ENCODE assay signal across 25 cellular contexts in genomic region chrX:122545778-122546177, GRCh38.
"Had no signal": no experiment of that assay in that cellular context is flagged by ENCODE, and none has a peak within 500 bp of the region (broad histone marks: within the 10 kb centered on the region; RNA-seq: fewer than 3 reads in every experiment).

No MANE protein-coding gene starts in this region.

- H3K4me3 Mint-ChIP-seq: dendritic cell treated with granulocyte-macrophage colony-stimulating factor and Interleukin-4, amounts not matched to agents 40 ng/mL and 50 ng/mL, for 4 days; effector memory CD8-positive, alpha-beta T cell; endodermal cell had no signal

- H3K36me3 ChIP-seq: colonic mucosa, esophagus muscularis mucosa, esophagus squamous epithelium, gastrocnemius medialis, gastroesophageal sphincter, heart left ventricle had no signal

- FAIRE-seq: frontal cortex had no signal

- H3K4me1 ChIP-seq: colonic mucosa, esophagus muscularis mucosa, esophagus squamous epithelium, foreskin keratinocyte, gastrocnemius medialis, gastroesophageal sphincter, heart left ventricle had no signal

- H3K27ac ChIP-seq: colonic mucosa, coronary artery, dorsolateral prefrontal cortex, epithelial cell of prostate, esophagus muscularis mucosa, esophagus squamous epithelium, foreskin keratinocyte, gastrocnemius medialis, gastroesophageal sphincter, heart left ventricle had no signal

- H3K4me3 ChIP-seq: colonic mucosa, coronary artery, dorsolateral prefrontal cortex, esophagus muscularis mucosa, esophagus squamous epithelium, gastrocnemius medialis, gastroesophageal sphincter, heart left ventricle had no signal

- H3K4me1 Mint-ChIP-seq: endodermal cell had no signal

- DNase-seq: colonic mucosa; cortex of kidney; dermis blood vessel endothelial cell; dorsolateral prefrontal cortex; effector CD4-positive, alpha-beta T cell; effector CD8-positive, alpha-beta T cell; effector memory CD4-positive, alpha-beta T cell; effector memory CD8-positive, alpha-beta T cell; endodermal cell; erythroblast; esophagus squamous epithelium; foreskin fibroblast; foreskin keratinocyte; foreskin melanocyte; gastrocnemius medialis; glutamatergic neuron; head of caudate nucleus; heart left ventricle had no signal

- H3K27ac Mint-ChIP-seq: dendritic cell treated with granulocyte-macrophage colony-stimulating factor and Interleukin-4, amounts not matched to agents 40 ng/mL and 50 ng/mL, for 4 days; effector memory CD8-positive, alpha-beta T cell; endodermal cell had no signal

- H3K9me3 Mint-ChIP-seq: effector memory CD8-positive, alpha-beta T cell had no signal

- ATAC-seq: effector memory CD8-positive, alpha-beta T cell; esophagus mucosa; foreskin keratinocyte; gastrocnemius medialis; gastroesophageal sphincter; heart left ventricle had no signal

- H3K27me3 Mint-ChIP-seq: dendritic cell treated with granulocyte-macrophage colony-stimulating factor and Interleukin-4, amounts not matched to agents 40 ng/mL and 50 ng/mL, for 4 days; effector memory CD8-positive, alpha-beta T cell had no signal

- H3K9me3 ChIP-seq: colonic mucosa, esophagus muscularis mucosa, esophagus squamous epithelium, gastrocnemius medialis, gastroesophageal sphincter, heart left ventricle had no signal

- H3K27me3 ChIP-seq: colonic mucosa, esophagus muscularis mucosa, esophagus squamous epithelium, foreskin keratinocyte, gastrocnemius medialis, gastroesophageal sphincter, heart left ventricle had no signal
